9 cellular contexts compared by ENCODE assay signal in genomic region chr3:192467230-192468186, GRCh38.
DNase-seq lines count a peak whose midpoint lies in the region; ATAC-seq and TF ChIP-seq lines count a peak whose summit lies in the region.
"Had no signal": no experiment of that assay in that cellular context is flagged by ENCODE, and none has a peak within 500 bp of the region (broad histone marks: within the 10 kb centered on the region; RNA-seq: fewer than 3 reads in every experiment).

No MANE protein-coding gene starts in this region.

- no peak overlapping the region for H3K4me3 Mint-ChIP-seq in stimulated activated effector memory CD8-positive, alpha-beta T cell treated with anti-CD3 and anti-CD28 coated beads, Interleukin-12 subunit alpha, Interleukin-12 subunit beta, amount 100 ng/mL, for 72 hours
- H3K4me3 Mint-ChIP-seq: stimulated activated naive CD8-positive, alpha-beta T cell treated with anti-CD3 and anti-CD28 coated beads, Interleukin-15, Interleukin-2, amounts not matched to agents 100 ng/mL and 50 ng/mL, for 24 hours had no signal

- TF ChIP-seq CTCF in C4-2B (conservative IDR thresholded peaks at IDR 0.05) = peak; percentile 95
- TF ChIP-seq CTCF in WI38 (IDR thresholded peaks at IDR 0.05; ENCODE audit: low read depth, low read length) = peak; percentile 83
- TF ChIP-seq CTCF in dorsolateral prefrontal cortex (IDR thresholded peaks at IDR 0.05 in 54 of 56, conservative IDR thresholded peaks at IDR 0.05 in 2 of 56; ENCODE audit: low read depth in 1 of 56, partially characterized antibody in 56 of 56) = peak; percentile 71 to 93 (median 86)

- H3K27ac ChIP-seq in C4-2B = no peak overlapping the region
- H3K27ac ChIP-seq in dorsolateral prefrontal cortex = peak overlapping the region in 2 of 59 donors; percentile 2 to 11

- DNase-seq in NCI-H2107 treated with DMSO at 0.1 percent for 48 hours (lab: John Stamatoyannopoulos, UW; ENCODE audit: unreplicated experiment) (peak; percentile 92), dorsolateral prefrontal cortex (peak in 8 of 10 donors; percentile 51 to 75 (median 56)), medulla oblongata (ENCODE audit: extremely low spot score) (peak; percentile 73)
- peak; percentile 4 to 55 for DNase-seq in stimulated activated effector memory CD8-positive, alpha-beta T cell treated with anti-CD3 and anti-CD28 coated beads, Interleukin-12 subunit alpha, Interleukin-12 subunit beta, amount 100 ng/mL, for 72 hours (ENCODE audit: low spot score in 2 of 2)

- ATAC-seq in GM18873 (IDR thresholded peaks at IDR 0.05; ENCODE audit: low FRiP score, unreplicated experiment) (peak; percentile 75), HG03060 (IDR thresholded peaks at IDR 0.05; ENCODE audit: low read depth, unreplicated experiment) (peak; percentile 91)
- ATAC-seq in stimulated activated effector memory CD8-positive, alpha-beta T cell treated with anti-CD3 and anti-CD28 coated beads, Interleukin-12 subunit alpha, Interleukin-12 subunit beta, amount 100 ng/mL, for 72 hours = peak; percentile 60

- no peak overlapping the region for H3K4me3 ChIP-seq in WI38 (ENCODE audit: low read depth, low read length)
- peak overlapping the region in 3 of 59 donors; percentile 13 to 29 (median 19) for H3K4me3 ChIP-seq in dorsolateral prefrontal cortex

- peaks cover 0 to 10% (median 0%) of the 10 kb centered on the region in 45 donors for H3K27me3 ChIP-seq in dorsolateral prefrontal cortex

- intact Hi-C loops in dorsolateral prefrontal cortex (cut with DNase I) = loop anchor here (2.0 to 10.0 kb wide), 2 partner anchors 335 to 337 kb away; no protein-coding TSS in a partner anchor

- no peaks in the 10 kb centered on the region for H3K4me1 Mint-ChIP-seq in stimulated activated effector memory CD8-positive, alpha-beta T cell treated with anti-CD3 and anti-CD28 coated beads, Interleukin-12 subunit alpha, Interleukin-12 subunit beta, amount 100 ng/mL, for 72 hours

- H3K27ac Mint-ChIP-seq in stimulated activated effector memory CD8-positive, alpha-beta T cell treated with anti-CD3 and anti-CD28 coated beads, Interleukin-12 subunit alpha, Interleukin-12 subunit beta, amount 100 ng/mL, for 72 hours = no peak overlapping the region
- H3K27ac Mint-ChIP-seq: stimulated activated naive CD8-positive, alpha-beta T cell treated with anti-CD3 and anti-CD28 coated beads, Interleukin-15, Interleukin-2, amounts not matched to agents 100 ng/mL and 50 ng/mL, for 24 hours had no signal

- no peaks in the 10 kb centered on the region for H3K9me3 Mint-ChIP-seq in stimulated activated effector memory CD8-positive, alpha-beta T cell treated with anti-CD3 and anti-CD28 coated beads, Interleukin-12 subunit alpha, Interleukin-12 subunit beta, amount 100 ng/mL, for 72 hours
- H3K9me3 Mint-ChIP-seq: stimulated activated naive CD8-positive, alpha-beta T cell treated with anti-CD3 and anti-CD28 coated beads, Interleukin-15, Interleukin-2, amounts not matched to agents 100 ng/mL and 50 ng/mL, for 24 hours had no signal

- H3K36me3 Mint-ChIP-seq in stimulated activated effector memory CD8-positive, alpha-beta T cell treated with anti-CD3 and anti-CD28 coated beads, Interleukin-12 subunit alpha, Interleukin-12 subunit beta, amount 100 ng/mL, for 72 hours = no peaks in the 10 kb centered on the region

Comparison
In these comparisons a context has a peak if more than half of its experiments do, and no peak if none do; other contexts are left out.
1. DNase-seq: peak in every context shown above with its lines; median percentile 92 in NCI-H2107 treated with DMSO at 0.1 percent for 48 hours; 73 in medulla oblongata; 56 in dorsolateral prefrontal cortex; 30 in stimulated activated effector memory CD8-positive, alpha-beta T cell treated with anti-CD3 and anti-CD28 coated beads, Interleukin-12 subunit alpha, Interleukin-12 subunit beta, amount 100 ng/mL, for 72 hours.